14 cellular contexts compared by ENCODE assay signal in genomic region chr5:58648846-58649245, GRCh38.
"Had no signal": no experiment of that assay in that cellular context is flagged by ENCODE, and none has a peak within 500 bp of the region (broad histone marks: within the 10 kb centered on the region; RNA-seq: fewer than 3 reads in every experiment).

No MANE protein-coding gene starts in this region.

- DNase-seq: dorsolateral prefrontal cortex; effector CD8-positive, alpha-beta T cell; foreskin fibroblast; mammary epithelial cell; naive thymus-derived CD4-positive, alpha-beta T cell; posterior cingulate gyrus; small intestine; stimulated activated CD4-positive, alpha-beta T cell treated with anti-CD3 and anti-CD28 coated beads, Interleukin-12 subunit alpha, Interleukin-12 subunit beta, amount 100 ng/mL, for 4 hours; stimulated activated naive CD4-positive, alpha-beta T cell; stomach; substantia nigra; transverse colon had no signal

- ATAC-seq: gastroesophageal sphincter; left lobe of liver; naive thymus-derived CD4-positive, alpha-beta T cell had no signal
